Comparison of ENCODE assay signal across 31 cellular contexts in genomic region chr10:2475711-2476110, GRCh38.
"Had no signal": no experiment of that assay in that cellular context is flagged by ENCODE, and none has a peak within 500 bp of the region (broad histone marks: within the 10 kb centered on the region; RNA-seq: fewer than 3 reads in every experiment).

No MANE protein-coding gene starts in this region.

- H3K27me3 Mint-ChIP-seq: activated naive CD8-positive, alpha-beta T cell; effector memory CD8-positive, alpha-beta T cell; progenitor cell of endocrine pancreas had no signal

- ATAC-seq: activated CD4-positive, CD25-positive, alpha-beta regulatory T cell treated with anti-CD3 and anti-CD28 coated beads, Interleukin-2, amount 50 U/mL, for 24 hours; body of pancreas; effector memory CD8-positive, alpha-beta T cell; esophagus mucosa; foreskin keratinocyte; left lung; lower lobe of right lung; mucosa of descending colon; natural killer cell treated with Interleukin-12 subunit alpha and Interleukin-12 subunit beta and Interleukin-15 and Interleukin-18, amount 100 ng/mL, for 72 hours; stimulated activated memory B cell treated with anti-CD40 and anti-IgM and Interleukin-4, amounts not matched to agents 10 μg/mL and 1 μg/mL and 100 μg/mL, for 72 hours; stimulated activated naive CD8-positive, alpha-beta T cell treated with anti-CD3 and anti-CD28 coated beads, Interleukin-15, amount 100 ng/mL, for 72 hours; upper lobe of right lung had no signal

- H3K27me3 ChIP-seq: body of pancreas, cardiac muscle cell, foreskin keratinocyte, left lung, ovary, tibial artery, upper lobe of right lung had no signal

- H3K4me3 Mint-ChIP-seq: activated naive CD8-positive, alpha-beta T cell; effector memory CD8-positive, alpha-beta T cell; natural killer cell treated with Interleukin-12 subunit alpha and Interleukin-12 subunit beta and Interleukin-15 and Interleukin-18, amount 100 ng/mL, for 72 hours; stimulated activated memory B cell treated with anti-CD40 and anti-IgM and Interleukin-4, amounts not matched to agents 10 μg/mL and 1 μg/mL and 100 μg/mL, for 72 hours; stimulated activated naive CD8-positive, alpha-beta T cell treated with anti-CD3 and anti-CD28 coated beads, Interleukin-15, amount 100 ng/mL, for 72 hours had no signal

- H3K27ac Mint-ChIP-seq: activated naive CD8-positive, alpha-beta T cell; effector memory CD8-positive, alpha-beta T cell; natural killer cell treated with Interleukin-12 subunit alpha and Interleukin-12 subunit beta and Interleukin-15 and Interleukin-18, amount 100 ng/mL, for 72 hours; progenitor cell of endocrine pancreas; stimulated activated memory B cell treated with anti-CD40 and anti-IgM and Interleukin-4, amounts not matched to agents 10 μg/mL and 1 μg/mL and 100 μg/mL, for 72 hours; stimulated activated naive CD8-positive, alpha-beta T cell treated with anti-CD3 and anti-CD28 coated beads, Interleukin-15, amount 100 ng/mL, for 72 hours had no signal

- DNase-seq: activated CD4-positive, alpha-beta T cell treated with anti-CD3 and anti-CD28 coated beads for 48 hours; activated CD4-positive, alpha-beta T cell treated with anti-CD3 and anti-CD28 coated beads, Interleukin-2, amount 50 U/mL, for 48 hours; activated CD8-positive, alpha-beta memory T cell treated with anti-CD3 and anti-CD28 coated beads for 24 hours; activated effector memory CD4-positive, alpha-beta T cell treated with Interleukin-2 at 50 U/mL for 16 hours; activated naive CD4-positive, alpha-beta T cell treated with Interleukin-2 at 50 U/mL for 16 hours; aorta; body of pancreas; cortex of kidney; effector memory CD8-positive, alpha-beta T cell; foreskin keratinocyte; kidney glomerular epithelial cell; left lung; lower lobe of right lung; mucosa of descending colon; ovary; retina; stimulated activated CD4-positive, alpha-beta T cell treated with anti-CD3 and anti-CD28 coated beads, Interleukin-1b, Interleukin-23, amount 100 ng/mL, for 48 hours; stimulated activated CD4-positive, alpha-beta T cell treated with anti-CD3 and anti-CD28 coated beads, Interleukin-4, amount 100 ng/mL, for 4 hours; stimulated activated CD8-positive, alpha-beta memory T cell treated with anti-CD3 and anti-CD28 coated beads, Interleukin-4, amount 100 ng/mL, for 48 hours; stimulated activated naive CD8-positive, alpha-beta T cell treated with anti-CD3 and anti-CD28 coated beads, Interleukin-15, amount 100 ng/mL, for 72 hours; tibial artery; upper lobe of right lung had no signal

- H3K36me3 Mint-ChIP-seq: activated naive CD8-positive, alpha-beta T cell; natural killer cell treated with Interleukin-12 subunit alpha and Interleukin-12 subunit beta and Interleukin-15 and Interleukin-18, amount 100 ng/mL, for 72 hours; stimulated activated memory B cell treated with anti-CD40 and anti-IgM and Interleukin-4, amounts not matched to agents 10 μg/mL and 1 μg/mL and 100 μg/mL, for 72 hours had no signal

- H3K4me1 Mint-ChIP-seq: stimulated activated memory B cell treated with anti-CD40 and anti-IgM and Interleukin-4, amounts not matched to agents 10 μg/mL and 1 μg/mL and 100 μg/mL, for 72 hours; stimulated activated naive CD8-positive, alpha-beta T cell treated with anti-CD3 and anti-CD28 coated beads, Interleukin-15, amount 100 ng/mL, for 72 hours had no signal

- H3K9me3 ChIP-seq: body of pancreas, lower lobe of right lung, ovary, tibial artery, upper lobe of right lung had no signal

- H3K4me3 ChIP-seq: body of pancreas, cardiac muscle cell, left lung, lower lobe of right lung, mucosa of descending colon, ovary, smooth muscle cell, tibial artery, upper lobe of right lung had no signal

- H3K36me3 ChIP-seq: cardiac muscle cell, left lung, lower lobe of right lung, ovary, tibial artery, upper lobe of right lung had no signal

- H3K27ac ChIP-seq: body of pancreas, cardiac muscle cell, foreskin keratinocyte, left lung, lower lobe of right lung, ovary, tibial artery, upper lobe of right lung, VCaP had no signal

- H3K4me1 ChIP-seq: body of pancreas, foreskin keratinocyte, left lung, lower lobe of right lung, tibial artery, upper lobe of right lung had no signal

- H3K4me2 ChIP-seq: smooth muscle cell had no signal
